In genomic region chr6:126516411-126516810, GRCh38 we compare ENCODE assay signal across 7 cellular contexts.
"Had no signal": no experiment of that assay in that cellular context is flagged by ENCODE, and none has a peak within 500 bp of the region (broad histone marks: within the 10 kb centered on the region; RNA-seq: fewer than 3 reads in every experiment).

No MANE protein-coding gene starts in this region.

- FAIRE-seq: H1, H54 had no signal

- DNase-seq: H9, HCEC 1CT, KBM-7 had no signal

- H3K4me2 ChIP-seq: GM23338 had no signal

- H3K27ac ChIP-seq: HL-60 had no signal

- H3K4me3 ChIP-seq: GM23338 had no signal

- H2AFZ ChIP-seq: GM23338 had no signal
